12 cellular contexts compared by ENCODE assay signal in the genomic region with DNA sequence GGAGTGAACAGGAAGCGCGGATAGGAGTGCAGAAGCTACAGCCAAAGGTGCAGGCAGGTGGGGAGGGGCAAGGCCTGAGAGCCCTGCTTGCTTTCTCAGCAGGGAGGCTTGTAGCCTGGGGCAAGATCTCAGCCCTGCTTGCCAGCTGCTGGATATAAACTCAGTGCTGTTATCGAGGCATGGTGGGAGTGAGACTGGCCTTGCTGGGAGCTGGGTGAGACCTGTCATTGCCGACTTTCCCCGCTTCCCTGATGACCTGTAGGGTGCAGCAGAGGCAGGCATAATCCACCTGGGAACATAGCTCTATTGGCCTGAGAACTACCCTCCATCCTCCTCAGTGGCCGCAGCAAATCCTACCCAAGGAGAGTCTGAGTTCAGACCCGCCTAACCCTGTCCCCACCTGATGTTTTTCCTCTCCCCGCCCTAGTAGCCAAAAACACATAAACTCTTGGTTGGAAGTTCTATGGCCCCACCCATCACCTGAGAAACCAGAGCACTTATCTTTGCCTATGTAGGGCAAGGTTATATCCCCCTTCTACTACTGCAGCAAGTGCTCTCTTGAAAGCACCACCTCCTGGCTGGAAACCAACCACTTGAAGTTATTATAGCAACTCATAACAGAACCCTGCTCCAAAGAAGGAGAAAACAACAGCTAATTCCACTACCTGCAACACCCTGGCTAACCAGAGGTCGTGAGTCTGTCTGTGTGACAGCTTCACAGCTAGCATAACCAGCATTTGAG.
DNase-seq lines count a peak whose midpoint lies in the region; ATAC-seq and TF ChIP-seq lines count a peak whose summit lies in the region.
"Had no signal": no experiment of that assay in that cellular context is flagged by ENCODE, and none has a peak within 500 bp of the region (broad histone marks: within the 10 kb centered on the region; RNA-seq: fewer than 3 reads in every experiment).

No MANE protein-coding gene starts in this region.

- H3K4me3 ChIP-seq in heart left ventricle (no peak overlapping the region), right cardiac atrium (ENCODE audit: low read length) (no peak overlapping the region)
- H3K4me3 ChIP-seq: SJSA1 had no signal

- H3K9me3 ChIP-seq in heart left ventricle = peaks cover 0 to 30% (median 0%) of the 10 kb centered on the region in 12 donors
- no peaks in the 10 kb centered on the region for H3K9me3 ChIP-seq in right cardiac atrium (ENCODE audit: control insufficient read depth, low read length)

- H3K27me3 ChIP-seq in heart left ventricle (no peaks in the 10 kb centered on the region), right cardiac atrium (ENCODE audit: control insufficient read depth, insufficient read depth) (no peaks in the 10 kb centered on the region)
- H3K27me3 ChIP-seq: SJSA1 had no signal

- no peaks in the 10 kb centered on the region for H3K36me3 ChIP-seq in heart left ventricle
- H3K36me3 ChIP-seq: SJSA1 had no signal

- peaks cover 0 to 8% (median 0%) of the 10 kb centered on the region in 12 donors for H3K4me1 ChIP-seq in heart left ventricle
- no peaks in the 10 kb centered on the region for H3K4me1 ChIP-seq in right cardiac atrium (ENCODE audit: control insufficient read depth, insufficient read depth, low read length)

- ATAC-seq in heart left ventricle (peak in 3 of 4 donors; percentile 31 to 52 (median 49)), right cardiac atrium (no peak), GM19351 (IDR thresholded peaks at IDR 0.05; ENCODE audit: unreplicated experiment) (no peak)

- intact Hi-C loops in heart left ventricle (cut with DNase I) (no loop called here), right cardiac atrium (cut with DNase I) (no loop called here)

- TF ChIP-seq POLR2A in heart left ventricle (IDR thresholded peaks at IDR 0.05) = no peak

- DNase-seq in heart left ventricle (no peak), right cardiac atrium (no peak), NCI-H2029 (lab: John Stamatoyannopoulos, UW) (peak; percentile 39), ecto neural progenitor cell (ENCODE audit: low spot score) (peak; percentile 53), hepatic stellate cell (ENCODE audit: low spot score) (no peak)
- DNase-seq in stimulated activated CD4-positive, alpha-beta T cell treated with anti-CD3 and anti-CD28 coated beads, Interleukin-2, amount 100 ng/mL, for 48 hours = no peak
- DNase-seq in activated CD4-positive, CD25-positive, alpha-beta regulatory T cell (lab: John Stamatoyannopoulos, UW) = no peak
- DNase-seq: activated gamma-delta T cell, Calu3, HFFc6 had no signal

- 74 to 78% (median 76%) methylated on average over 7 to 9 of the region's 9 CpGs for WGBS in heart left ventricle, 4 donors
- WGBS in right cardiac atrium = 77% methylated on average over 9 of the region's 9 CpGs

- H3K27ac ChIP-seq in heart left ventricle (no peak overlapping the region), right cardiac atrium (ENCODE audit: low read length) (no peak overlapping the region)
- H3K27ac ChIP-seq: SJSA1 had no signal

- TF ChIP-seq CTCF in heart left ventricle (IDR thresholded peaks at IDR 0.05) = no peak

Comparison
In these comparisons a context has a peak if more than half of its experiments do, and no peak if none do; other contexts are left out.
1. ATAC-seq: peak in heart left ventricle (3 of 4); none in right cardiac atrium (0 of 2) and GM19351 (single experiment).
2. DNase-seq: peak in NCI-H2029 (single experiment) and ecto neural progenitor cell (single experiment); none in heart left ventricle (0 of 5), right cardiac atrium (0 of 3), hepatic stellate cell (single experiment), stimulated activated CD4-positive, alpha-beta T cell treated with anti-CD3 and anti-CD28 coated beads, Interleukin-2, amount 100 ng/mL, for 48 hours (0 of 2) and activated CD4-positive, CD25-positive, alpha-beta regulatory T cell (0 of 4).